In the genomic region with DNA sequence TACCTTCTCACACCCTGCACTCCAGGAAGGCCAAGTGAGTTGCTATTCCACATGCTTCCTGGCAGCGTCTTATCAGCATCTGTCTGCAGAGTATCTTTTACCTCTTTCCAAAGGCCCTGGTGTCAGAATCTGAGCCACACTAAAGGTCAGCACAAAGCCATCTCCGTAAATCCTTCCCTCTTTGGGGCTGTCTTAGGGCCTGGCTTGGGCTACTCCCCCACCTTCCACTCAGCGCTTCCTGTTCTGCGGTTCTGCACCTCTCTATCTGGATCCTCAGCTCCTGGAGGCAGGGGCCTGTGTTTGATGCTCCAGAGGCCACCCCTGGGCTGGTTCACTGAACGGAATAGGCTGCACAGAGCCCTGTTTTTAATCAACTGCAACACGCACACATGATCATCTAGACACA, we compare ENCODE assay signal across 17 cellular contexts.
DNase-seq lines count a peak whose midpoint lies in the region; ATAC-seq lines count a peak whose summit lies in the region.
"Had no signal": no experiment of that assay in that cellular context is flagged by ENCODE, and none has a peak within 500 bp of the region (broad histone marks: within the 10 kb centered on the region; RNA-seq: fewer than 3 reads in every experiment).

No MANE protein-coding gene starts in this region.

- H3K4me2 ChIP-seq in mesendoderm (ENCODE audit: low read length) (no peak overlapping the region), Karpas-422 (ENCODE audit: low read depth, low read length, poor library complexity, severe bottlenecking) (no peak overlapping the region)

- no peak overlapping the region for H3K4ac ChIP-seq in mesendoderm (ENCODE audit: low read depth, low read length)

- H3K79me1 ChIP-seq in mesendoderm (ENCODE audit: low read length): no peaks in the 10 kb centered on the region

- H3K9me3 ChIP-seq in Karpas-422 (ENCODE audit: low read length): peaks cover 6% of the 10 kb centered on the region; the same call in 1 of the 2 replicates
- H3K9me3 ChIP-seq: neutrophil had no signal

- no peaks in the 10 kb centered on the region for H3K27me3 Mint-ChIP-seq in activated T-helper 17 cell treated with anti-CD3 and anti-CD28 coated beads, Interleukin-2, amount 50 U/mL, for 72 hours

- H2BK5ac ChIP-seq in mesendoderm (ENCODE audit: low read length): no peak overlapping the region

- H3K9ac ChIP-seq in mesendoderm (ENCODE audit: low read length): no peak overlapping the region
- no peak overlapping the region for H3K9ac ChIP-seq in Karpas-422 (ENCODE audit: low read length)

- no CpG with 5 or more reads among the region's 6 CpGs for WGBS in mesendoderm (ENCODE audit: extremely low coverage, insufficient coverage, low lambda C conversion rate)

- H4K20me1 ChIP-seq in Karpas-422 (ENCODE audit: insufficient read depth, low read depth, low read length): no peaks in the 10 kb centered on the region

- no peak overlapping the region for H2BK120ac ChIP-seq in mesendoderm (ENCODE audit: low read depth, low read length)

- H4K8ac ChIP-seq in mesendoderm (ENCODE audit: low read depth, low read length): no peak overlapping the region

- H3K18ac ChIP-seq in mesendoderm (ENCODE audit: low read length): no peak overlapping the region

- H2BK15ac ChIP-seq in mesendoderm (replicated peaks; ENCODE audit: low read depth): no peak overlapping the region

- H4K5ac ChIP-seq in mesendoderm (ENCODE audit: low read length): no peak overlapping the region

- peaks cover 18% of the 10 kb centered on the region for H3K4me1 Mint-ChIP-seq in activated T-helper 17 cell treated with anti-CD3 and anti-CD28 coated beads, Interleukin-2, amount 50 U/mL, for 72 hours

- no peaks in the 10 kb centered on the region for H3K9me2 ChIP-seq in Karpas-422 (replicated peaks; ENCODE audit: insufficient read depth, low read length)

- no peak overlapping the region for H2AK5ac ChIP-seq in mesendoderm (ENCODE audit: low read length)

- no peak overlapping the region for H2AFZ ChIP-seq in Karpas-422 (ENCODE audit: low read length)

- H3K36me3 ChIP-seq in H7 (replicated peaks; ENCODE audit: control insufficient read depth, insufficient read depth, low read length) (no peaks in the 10 kb centered on the region; the same call in 1 of the 2 replicates), mesendoderm (ENCODE audit: control insufficient read depth, insufficient read depth, low read length) (no peaks in the 10 kb centered on the region), Karpas-422 (ENCODE audit: insufficient read depth, low read length) (no peaks in the 10 kb centered on the region; the same call in 1 of the 2 replicates)
- H3K36me3 ChIP-seq: neutrophil had no signal

- peak; percentile 17 for DNase-seq in AG08395 (ENCODE audit: low spot score)
- peak; percentile 6 for DNase-seq in H7
- DNase-seq in mesendoderm: peak; percentile 39
- no peak for DNase-seq in Karpas-422
- DNase-seq: activated gamma-delta T cell; body of pancreas; dorsolateral prefrontal cortex; GOT3; IMR-90; NCI-H2107; NK-92 treated with Interleukin-12 subunit alpha and Interleukin-12 subunit beta, amount 100 ng/mL, for 24 hours; stimulated activated CD4-positive, alpha-beta T cell treated with anti-CD3 and anti-CD28 coated beads, Interleukin-2, amount 100 ng/mL, for 48 hours had no signal

- H3K4me1 ChIP-seq in mesendoderm (ENCODE audit: control insufficient read depth, low read depth, low read length) (no peaks in the 10 kb centered on the region), Karpas-422 (ENCODE audit: low read length) (no peaks in the 10 kb centered on the region)
- H3K4me1 ChIP-seq: body of pancreas had no signal

- H3K27ac ChIP-seq in mesendoderm (ENCODE audit: low read depth, low read length) (no peak overlapping the region), Karpas-422 (ENCODE audit: low read length) (no peak overlapping the region)
- H3K27ac ChIP-seq: body of pancreas, dorsolateral prefrontal cortex, neutrophil had no signal

- H3K4me3 ChIP-seq in H7 (ENCODE audit: insufficient read depth, low read depth, low read length) (no peak overlapping the region), mesendoderm (ENCODE audit: low read length) (no peak overlapping the region), Karpas-422 (ENCODE audit: low read length) (no peak overlapping the region)
- H3K4me3 ChIP-seq: body of pancreas, dorsolateral prefrontal cortex had no signal

- H3K56ac ChIP-seq in mesendoderm (ENCODE audit: low read length): no peak overlapping the region

- no peak overlapping the region for H3K23ac ChIP-seq in mesendoderm (ENCODE audit: low read length)

- H3K27ac Mint-ChIP-seq in activated T-helper 17 cell treated with anti-CD3 and anti-CD28 coated beads, Interleukin-2, amount 50 U/mL, for 72 hours: peak overlapping the region; percentile 64

- peak overlapping the region; percentile 48 for H3K4me3 Mint-ChIP-seq in activated T-helper 17 cell treated with anti-CD3 and anti-CD28 coated beads, Interleukin-2, amount 50 U/mL, for 72 hours

- H3K79me2 ChIP-seq in mesendoderm (ENCODE audit: control insufficient read depth, insufficient read depth, low read length): no peaks in the 10 kb centered on the region
- no peaks in the 10 kb centered on the region for H3K79me2 ChIP-seq in Karpas-422 (ENCODE audit: low read length)

- peaks cover 10% of the 10 kb centered on the region for H3K36me3 Mint-ChIP-seq in activated T-helper 17 cell treated with anti-CD3 and anti-CD28 coated beads, Interleukin-2, amount 50 U/mL, for 72 hours (ENCODE audit: low read depth)

- ATAC-seq in activated T-helper 17 cell treated with anti-CD3 and anti-CD28 coated beads, Interleukin-2, amount 50 U/mL, for 72 hours (replicated peaks): peak; percentile 56
- no peak for ATAC-seq in HG02759 (IDR thresholded peaks at IDR 0.05; ENCODE audit: unreplicated experiment)
- no peak for ATAC-seq in GM18520 (IDR thresholded peaks at IDR 0.05; ENCODE audit: unreplicated experiment)
- no peak for ATAC-seq in HG03095 (IDR thresholded peaks at IDR 0.05; ENCODE audit: unreplicated experiment)
- ATAC-seq: body of pancreas had no signal

- H3K9me3 Mint-ChIP-seq in activated T-helper 17 cell treated with anti-CD3 and anti-CD28 coated beads, Interleukin-2, amount 50 U/mL, for 72 hours: peaks cover 9% of the 10 kb centered on the region

- H3K27me3 ChIP-seq in H7 (ENCODE audit: control insufficient read depth, insufficient read depth, low read length): no peaks in the 10 kb centered on the region
- no peaks in the 10 kb centered on the region for H3K27me3 ChIP-seq in mesendoderm (ENCODE audit: insufficient read depth, low read length, poor library complexity)
- H3K27me3 ChIP-seq in Karpas-422 (ENCODE audit: low read length): 0 out of 2 replicates have a peak, but pooled peaks cover 4% of the 10 kb centered on the region
- H3K27me3 ChIP-seq: body of pancreas, dorsolateral prefrontal cortex, neutrophil had no signal
